9 cellular contexts compared by ENCODE assay signal in genomic region chr2:32777714-32778113, GRCh38.
"Had no signal": no experiment of that assay in that cellular context is flagged by ENCODE, and none has a peak within 500 bp of the region (broad histone marks: within the 10 kb centered on the region; RNA-seq: fewer than 3 reads in every experiment).

No MANE protein-coding gene starts in this region.

- ATAC-seq: HCT116 had no signal

- H3K9ac ChIP-seq: GM23248, KMS-11 had no signal

- H3K9me3 ChIP-seq: HAP-1 had no signal

- H3K4me3 ChIP-seq: GM23248, HAP-1 had no signal

- DNase-seq: GM23248, GOT3, H7, HFFc6, KBM-7 had no signal

- H2AFZ ChIP-seq: GM23248 had no signal

- H3K36me3 ChIP-seq: HAP-1 had no signal

- H3K4me2 ChIP-seq: KMS-11 had no signal

- H3K4me1 ChIP-seq: HAP-1 had no signal

- H3K27ac ChIP-seq: GM23248, HL-60, KMS-11 had no signal
